1 cellular context compared by ENCODE assay signal in the genomic region with DNA sequence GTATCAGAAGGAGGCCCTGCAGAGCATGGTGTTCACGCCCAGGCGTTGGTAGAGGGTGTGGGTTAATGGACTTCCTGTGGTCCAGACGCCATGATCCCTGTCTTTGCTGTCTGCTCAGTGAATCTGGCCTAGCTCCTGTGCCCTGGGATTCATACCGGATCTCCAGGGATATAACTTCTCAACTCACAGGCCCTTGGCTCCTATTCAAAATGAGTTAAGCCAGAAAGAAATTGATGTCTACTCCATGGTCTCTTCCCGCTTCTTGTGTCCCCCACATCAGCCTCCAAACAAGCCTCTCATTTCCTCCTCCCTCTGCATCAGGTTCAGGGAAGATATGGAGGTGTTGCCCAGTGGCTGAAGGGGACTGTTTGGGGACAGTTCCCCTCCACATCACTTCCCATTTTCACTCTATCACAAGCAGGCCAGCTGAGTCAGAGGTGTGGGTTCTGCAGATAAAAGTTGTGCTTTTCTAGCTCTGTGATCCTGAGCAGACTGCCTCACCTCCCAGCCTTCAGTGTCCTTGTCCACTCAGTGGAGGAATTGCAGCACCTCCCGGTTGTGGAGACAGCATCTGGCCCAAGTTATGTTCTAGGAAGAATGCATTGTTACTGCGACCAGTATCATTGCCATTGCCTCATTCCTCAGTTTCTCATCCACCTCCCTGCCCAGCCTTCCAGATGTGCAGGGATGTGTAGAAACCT.
TF ChIP-seq lines count a peak whose summit lies in the region.

No MANE protein-coding gene starts in this region.

TF ChIP-seq in K562, 482 proteins besides CTCF, POLR2A, EP300 and RAD21 (continued from another document and continues in another):
- TF ChIP-seq XRCC3 (IDR thresholded peaks at IDR 0.05) (no peak), PHTF2 (CRISPR knock-in tag; IDR thresholded peaks at IDR 0.05) (no peak), KAT8 (IDR thresholded peaks at IDR 0.05; ENCODE audit: low read depth) (no peak), SRSF9 (IDR thresholded peaks at IDR 0.05; ENCODE audit: borderline replicate concordance, low read depth, low read length) (no peak), SP1 (CRISPR knock-in tag; IDR thresholded peaks at IDR 0.05) (peak; percentile 62; the same call in 1 of the 2 replicates), EZH2 (IDR thresholded peaks at IDR 0.05; ENCODE audit: borderline replicate concordance, low read depth, low read length) (no peak), CCAR2 (IDR thresholded peaks at IDR 0.05; ENCODE audit: low read depth, low read length) (no peak), CTCFL (IDR thresholded peaks at IDR 0.05; ENCODE audit: borderline replicate concordance, insufficient read depth, low read depth, low read length, poor library complexity, severe bottlenecking) (no peak), SNIP1 (IDR thresholded peaks at IDR 0.05; ENCODE audit: low read depth) (no peak), HES1 (IDR thresholded peaks at IDR 0.05; ENCODE audit: low read depth) (no peak), PML (IDR thresholded peaks at IDR 0.05; ENCODE audit: low read length) (peak; percentile 88), DIDO1 (tag; IDR thresholded peaks at IDR 0.05; ENCODE audit: low read depth) (no peak), ETS1 (conservative IDR thresholded peaks at IDR 0.05; ENCODE audit: control insufficient read depth, low read depth, low read length) (peak; percentile 62; the same call in 1 of the 2 replicates), CBFA2T2 (conservative IDR thresholded peaks at IDR 0.05) (peak; percentile 94), ZNF699 (CRISPR knock-in tag; IDR thresholded peaks at IDR 0.05; ENCODE audit: insufficient replicate concordance) (no peak), TGIF2 (CRISPR knock-in tag; IDR thresholded peaks at IDR 0.05) (no peak), ZNF277 (CRISPR knock-in tag; IDR thresholded peaks at IDR 0.05; ENCODE audit: borderline replicate concordance) (no peak), HNRNPL (IDR thresholded peaks at IDR 0.05; ENCODE audit: low read depth, low read length) (no peak), BRD4 (IDR thresholded peaks at IDR 0.05) (0 out of 2 replicates have a peak, but pooled peaks have one; percentile 48), DDX20 (tag; IDR thresholded peaks at IDR 0.05; ENCODE audit: low read depth) (no peak; the same call in 1 of the 2 replicates), GTF2F1 (IDR thresholded peaks at IDR 0.05; ENCODE audit: low read depth, low read length) (no peak), PHF20 (IDR thresholded peaks at IDR 0.05; ENCODE audit: partially characterized antibody) (no peak)
- TF ChIP-seq, protein P1, sequence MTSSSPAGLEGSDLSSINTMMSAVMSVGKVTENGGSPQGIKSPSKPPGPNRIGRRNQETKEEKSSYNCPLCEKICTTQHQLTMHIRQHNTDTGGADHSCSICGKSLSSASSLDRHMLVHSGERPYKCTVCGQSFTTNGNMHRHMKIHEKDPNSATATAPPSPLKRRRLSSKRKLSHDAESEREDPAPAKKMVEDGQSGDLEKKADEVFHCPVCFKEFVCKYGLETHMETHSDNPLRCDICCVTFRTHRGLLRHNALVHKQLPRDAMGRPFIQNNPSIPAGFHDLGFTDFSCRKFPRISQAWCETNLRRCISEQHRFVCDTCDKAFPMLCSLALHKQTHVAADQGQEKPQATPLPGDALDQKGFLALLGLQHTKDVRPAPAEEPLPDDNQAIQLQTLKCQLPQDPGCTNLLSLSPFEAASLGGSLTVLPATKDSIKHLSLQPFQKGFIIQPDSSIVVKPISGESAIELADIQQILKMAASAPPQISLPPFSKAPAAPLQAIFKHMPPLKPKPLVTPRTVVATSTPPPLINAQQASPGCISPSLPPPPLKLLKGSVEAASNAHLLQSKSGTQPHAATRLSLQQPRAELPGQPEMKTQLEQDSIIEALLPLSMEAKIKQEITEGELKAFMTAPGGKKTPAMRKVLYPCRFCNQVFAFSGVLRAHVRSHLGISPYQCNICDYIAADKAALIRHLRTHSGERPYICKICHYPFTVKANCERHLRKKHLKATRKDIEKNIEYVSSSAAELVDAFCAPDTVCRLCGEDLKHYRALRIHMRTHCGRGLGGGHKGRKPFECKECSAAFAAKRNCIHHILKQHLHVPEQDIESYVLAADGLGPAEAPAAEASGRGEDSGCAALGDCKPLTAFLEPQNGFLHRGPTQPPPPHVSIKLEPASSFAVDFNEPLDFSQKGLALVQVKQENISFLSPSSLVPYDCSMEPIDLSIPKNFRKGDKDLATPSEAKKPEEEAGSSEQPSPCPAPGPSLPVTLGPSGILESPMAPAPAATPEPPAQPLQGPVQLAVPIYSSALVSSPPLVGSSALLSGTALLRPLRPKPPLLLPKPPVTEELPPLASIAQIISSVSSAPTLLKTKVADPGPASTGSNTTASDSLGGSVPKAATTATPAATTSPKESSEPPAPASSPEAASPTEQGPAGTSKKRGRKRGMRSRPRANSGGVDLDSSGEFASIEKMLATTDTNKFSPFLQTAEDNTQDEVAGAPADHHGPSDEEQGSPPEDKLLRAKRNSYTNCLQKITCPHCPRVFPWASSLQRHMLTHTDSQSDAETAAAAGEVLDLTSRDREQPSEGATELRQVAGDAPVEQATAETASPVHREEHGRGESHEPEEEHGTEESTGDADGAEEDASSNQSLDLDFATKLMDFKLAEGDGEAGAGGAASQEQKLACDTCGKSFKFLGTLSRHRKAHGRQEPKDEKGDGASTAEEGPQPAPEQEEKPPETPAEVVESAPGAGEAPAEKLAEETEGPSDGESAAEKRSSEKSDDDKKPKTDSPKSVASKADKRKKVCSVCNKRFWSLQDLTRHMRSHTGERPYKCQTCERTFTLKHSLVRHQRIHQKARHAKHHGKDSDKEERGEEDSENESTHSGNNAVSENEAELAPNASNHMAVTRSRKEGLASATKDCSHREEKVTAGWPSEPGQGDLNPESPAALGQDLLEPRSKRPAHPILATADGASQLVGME (CRISPR knock-in tag; IDR thresholded peaks at IDR 0.05) = peak; percentile 47; the same call in 1 of the 2 replicates
- TF ChIP-seq, protein P2, sequence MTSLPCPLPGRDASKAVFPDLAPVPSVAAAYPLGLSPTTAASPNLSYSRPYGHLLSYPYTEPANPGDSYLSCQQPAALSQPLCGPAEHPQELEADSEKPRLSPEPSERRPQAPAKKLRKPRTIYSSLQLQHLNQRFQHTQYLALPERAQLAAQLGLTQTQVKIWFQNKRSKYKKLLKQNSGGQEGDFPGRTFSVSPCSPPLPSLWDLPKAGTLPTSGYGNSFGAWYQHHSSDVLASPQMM (CRISPR knock-in tag; IDR thresholded peaks at IDR 0.05) = no peak
- TF ChIP-seq, protein P3, sequence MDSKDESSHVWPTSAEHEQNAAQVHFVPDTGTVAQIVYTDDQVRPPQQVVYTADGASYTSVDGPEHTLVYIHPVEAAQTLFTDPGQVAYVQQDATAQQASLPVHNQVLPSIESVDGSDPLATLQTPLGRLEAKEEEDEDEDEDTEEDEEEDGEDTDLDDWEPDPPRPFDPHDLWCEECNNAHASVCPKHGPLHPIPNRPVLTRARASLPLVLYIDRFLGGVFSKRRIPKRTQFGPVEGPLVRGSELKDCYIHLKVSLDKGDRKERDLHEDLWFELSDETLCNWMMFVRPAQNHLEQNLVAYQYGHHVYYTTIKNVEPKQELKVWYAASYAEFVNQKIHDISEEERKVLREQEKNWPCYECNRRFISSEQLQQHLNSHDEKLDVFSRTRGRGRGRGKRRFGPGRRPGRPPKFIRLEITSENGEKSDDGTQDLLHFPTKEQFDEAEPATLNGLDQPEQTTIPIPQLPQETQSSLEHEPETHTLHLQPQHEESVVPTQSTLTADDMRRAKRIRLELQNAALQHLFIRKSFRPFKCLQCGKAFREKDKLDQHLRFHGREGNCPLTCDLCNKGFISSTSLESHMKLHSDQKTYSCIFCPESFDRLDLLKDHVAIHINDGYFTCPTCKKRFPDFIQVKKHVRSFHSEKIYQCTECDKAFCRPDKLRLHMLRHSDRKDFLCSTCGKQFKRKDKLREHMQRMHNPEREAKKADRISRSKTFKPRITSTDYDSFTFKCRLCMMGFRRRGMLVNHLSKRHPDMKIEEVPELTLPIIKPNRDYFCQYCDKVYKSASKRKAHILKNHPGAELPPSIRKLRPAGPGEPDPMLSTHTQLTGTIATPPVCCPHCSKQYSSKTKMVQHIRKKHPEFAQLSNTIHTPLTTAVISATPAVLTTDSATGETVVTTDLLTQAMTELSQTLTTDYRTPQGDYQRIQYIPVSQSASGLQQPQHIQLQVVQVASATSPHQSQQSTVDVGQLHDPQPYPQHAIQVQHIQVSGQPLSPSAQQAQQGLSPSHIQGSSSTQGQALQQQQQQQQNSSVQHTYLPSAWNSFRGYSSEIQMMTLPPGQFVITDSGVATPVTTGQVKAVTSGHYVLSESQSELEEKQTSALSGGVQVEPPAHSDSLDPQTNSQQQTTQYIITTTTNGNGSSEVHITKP (IDR thresholded peaks at IDR 0.05; ENCODE audit: partially characterized antibody) = peak; percentile 68
- TF ChIP-seq, protein P4, sequence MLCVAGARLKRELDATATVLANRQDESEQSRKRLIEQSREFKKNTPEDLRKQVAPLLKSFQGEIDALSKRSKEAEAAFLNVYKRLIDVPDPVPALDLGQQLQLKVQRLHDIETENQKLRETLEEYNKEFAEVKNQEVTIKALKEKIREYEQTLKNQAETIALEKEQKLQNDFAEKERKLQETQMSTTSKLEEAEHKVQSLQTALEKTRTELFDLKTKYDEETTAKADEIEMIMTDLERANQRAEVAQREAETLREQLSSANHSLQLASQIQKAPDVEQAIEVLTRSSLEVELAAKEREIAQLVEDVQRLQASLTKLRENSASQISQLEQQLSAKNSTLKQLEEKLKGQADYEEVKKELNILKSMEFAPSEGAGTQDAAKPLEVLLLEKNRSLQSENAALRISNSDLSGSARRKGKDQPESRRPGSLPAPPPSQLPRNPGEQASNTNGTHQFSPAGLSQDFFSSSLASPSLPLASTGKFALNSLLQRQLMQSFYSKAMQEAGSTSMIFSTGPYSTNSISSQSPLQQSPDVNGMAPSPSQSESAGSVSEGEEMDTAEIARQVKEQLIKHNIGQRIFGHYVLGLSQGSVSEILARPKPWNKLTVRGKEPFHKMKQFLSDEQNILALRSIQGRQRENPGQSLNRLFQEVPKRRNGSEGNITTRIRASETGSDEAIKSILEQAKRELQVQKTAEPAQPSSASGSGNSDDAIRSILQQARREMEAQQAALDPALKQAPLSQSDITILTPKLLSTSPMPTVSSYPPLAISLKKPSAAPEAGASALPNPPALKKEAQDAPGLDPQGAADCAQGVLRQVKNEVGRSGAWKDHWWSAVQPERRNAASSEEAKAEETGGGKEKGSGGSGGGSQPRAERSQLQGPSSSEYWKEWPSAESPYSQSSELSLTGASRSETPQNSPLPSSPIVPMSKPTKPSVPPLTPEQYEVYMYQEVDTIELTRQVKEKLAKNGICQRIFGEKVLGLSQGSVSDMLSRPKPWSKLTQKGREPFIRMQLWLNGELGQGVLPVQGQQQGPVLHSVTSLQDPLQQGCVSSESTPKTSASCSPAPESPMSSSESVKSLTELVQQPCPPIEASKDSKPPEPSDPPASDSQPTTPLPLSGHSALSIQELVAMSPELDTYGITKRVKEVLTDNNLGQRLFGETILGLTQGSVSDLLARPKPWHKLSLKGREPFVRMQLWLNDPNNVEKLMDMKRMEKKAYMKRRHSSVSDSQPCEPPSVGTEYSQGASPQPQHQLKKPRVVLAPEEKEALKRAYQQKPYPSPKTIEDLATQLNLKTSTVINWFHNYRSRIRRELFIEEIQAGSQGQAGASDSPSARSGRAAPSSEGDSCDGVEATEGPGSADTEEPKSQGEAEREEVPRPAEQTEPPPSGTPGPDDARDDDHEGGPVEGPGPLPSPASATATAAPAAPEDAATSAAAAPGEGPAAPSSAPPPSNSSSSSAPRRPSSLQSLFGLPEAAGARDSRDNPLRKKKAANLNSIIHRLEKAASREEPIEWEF (CRISPR knock-in tag; IDR thresholded peaks at IDR 0.05) = no peak
- TF ChIP-seq, protein P5, sequence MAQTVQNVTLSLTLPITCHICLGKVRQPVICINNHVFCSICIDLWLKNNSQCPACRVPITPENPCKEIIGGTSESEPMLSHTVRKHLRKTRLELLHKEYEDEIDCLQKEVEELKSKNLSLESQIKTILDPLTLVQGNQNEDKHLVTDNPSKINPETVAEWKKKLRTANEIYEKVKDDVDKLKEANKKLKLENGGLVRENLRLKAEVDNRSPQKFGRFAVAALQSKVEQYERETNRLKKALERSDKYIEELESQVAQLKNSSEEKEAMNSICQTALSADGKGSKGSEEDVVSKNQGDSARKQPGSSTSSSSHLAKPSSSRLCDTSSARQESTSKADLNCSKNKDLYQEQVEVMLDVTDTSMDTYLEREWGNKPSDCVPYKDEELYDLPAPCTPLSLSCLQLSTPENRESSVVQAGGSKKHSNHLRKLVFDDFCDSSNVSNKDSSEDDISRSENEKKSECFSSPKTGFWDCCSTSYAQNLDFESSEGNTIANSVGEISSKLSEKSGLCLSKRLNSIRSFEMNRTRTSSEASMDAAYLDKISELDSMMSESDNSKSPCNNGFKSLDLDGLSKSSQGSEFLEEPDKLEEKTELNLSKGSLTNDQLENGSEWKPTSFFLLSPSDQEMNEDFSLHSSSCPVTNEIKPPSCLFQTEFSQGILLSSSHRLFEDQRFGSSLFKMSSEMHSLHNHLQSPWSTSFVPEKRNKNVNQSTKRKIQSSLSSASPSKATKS (CRISPR knock-in tag; IDR thresholded peaks at IDR 0.05) = no peak
